ENCODE assay signal across 8 cellular contexts in the genomic region with DNA sequence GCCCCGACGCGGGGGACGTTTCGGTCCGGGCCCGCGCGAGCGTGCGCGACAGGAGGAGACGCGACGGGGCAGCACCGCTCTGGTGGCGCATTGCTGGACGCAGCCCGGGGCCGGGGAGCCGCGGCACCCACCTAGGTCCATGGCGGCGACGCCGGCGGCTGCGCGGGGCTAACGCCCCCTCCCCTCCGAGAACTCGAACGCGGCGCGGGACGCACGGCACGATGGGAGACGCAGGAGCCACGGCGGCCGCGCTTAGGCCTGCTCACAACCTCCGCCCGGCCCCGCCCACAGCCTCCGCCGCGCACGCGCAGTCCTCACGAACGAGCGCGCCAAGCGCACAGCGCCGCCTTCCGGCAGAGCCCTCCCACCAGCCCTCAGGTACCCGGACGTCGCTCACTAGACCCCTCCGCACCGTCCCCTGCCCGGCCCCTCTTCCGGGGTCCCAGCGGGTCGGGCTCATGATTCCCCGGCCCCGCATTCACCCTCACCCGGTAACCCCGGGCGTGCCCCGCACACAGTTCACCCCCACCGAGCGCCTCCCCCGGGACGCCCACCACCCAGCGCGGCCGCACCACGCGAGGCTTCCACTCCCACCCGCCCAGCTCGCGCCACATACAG. TPM values are rescaled to one million over a fixed set of nuclear protein-coding genes. Genes with fewer than 3 reads are reported as not detected.
A peak's percentile ranks its signal among the peaks of the same experiment; 100 is the strongest.
DNase-seq lines count a peak whose midpoint lies in the region; ATAC-seq and TF ChIP-seq lines count a peak whose summit lies in the region.

A gene (minus strand): TSS at position 263 of the 618 bp plus-strand sequence. CDS start 122 bp downstream, at position 141.

- in situ Hi-C loops in HAP-1 (cut with MboI; ENCODE audit: low sequenced_read_pairs), result no loop called here

- H3K4me3 ChIP-seq in GM08714 (ENCODE audit: low read length) (peak within 1 kb of the TSS; percentile 66), HAP-1 (peak within 1 kb of the TSS; percentile 77), MG63 (peak within 1 kb of the TSS; percentile 70), SK-N-MC (peak within 1 kb of the TSS; percentile 86)

- H3K4me1 ChIP-seq in HAP-1, result peaks cover 12% of the 10 kb centered on the region

- peak within 1 kb of the TSS; percentile 98 for H3K4me3 Mint-ChIP-seq in activated naive CD4-positive, alpha-beta T cell treated with anti-CD3 and anti-CD28 coated beads, Interleukin-2, amount 50 U/mL, for 24 hours

- peak; percentile 97 for ATAC-seq in omental fat pad (ENCODE audit: low FRiP score)

- peak within 1 kb of the TSS; percentile 82 for H3K27ac ChIP-seq in SK-N-MC
- peak within 1 kb of the TSS; percentile 54 for H3K27ac ChIP-seq in temporal lobe (ENCODE audit: low read depth, low read length)

- no peaks in the 10 kb centered on the region for H3K9me3 Mint-ChIP-seq in activated naive CD4-positive, alpha-beta T cell treated with anti-CD3 and anti-CD28 coated beads, Interleukin-2, amount 50 U/mL, for 24 hours

- peak within 1 kb of the TSS; percentile 97 for H3K9ac ChIP-seq in SK-N-MC (ENCODE audit: insufficient read length)

- H3K36me3 ChIP-seq in HAP-1 (replicated peaks) (peaks cover 24% of the 10 kb centered on the region), MG63 (peaks cover 7% of the 10 kb centered on the region), SK-N-MC (ENCODE audit: insufficient read depth, low read length) (peaks cover 21% of the 10 kb centered on the region; the same call in 1 of the 2 replicates)

- peaks cover 39% of the 10 kb centered on the region for H3K4me1 Mint-ChIP-seq in activated naive CD4-positive, alpha-beta T cell treated with anti-CD3 and anti-CD28 coated beads, Interleukin-2, amount 50 U/mL, for 24 hours

- H3K9me3 ChIP-seq in HAP-1 (no peaks in the 10 kb centered on the region), MG63 (no peaks in the 10 kb centered on the region), SK-N-MC (ENCODE audit: low read depth, low read length) (no peaks in the 10 kb centered on the region)

- H3K27me3 ChIP-seq in HAP-1 (ENCODE audit: low read depth) (no peaks in the 10 kb centered on the region), MG63 (no peaks in the 10 kb centered on the region)

- TF ChIP-seq CTCF in omental fat pad (IDR thresholded peaks at IDR 0.05), result peak in 2 of 3 donors; percentile 62 to 78

- peak; percentile 84 to 97 for DNase-seq in HAP-1 (ENCODE audit: low spot score in 2 of 2)
- peak; percentile 79 for DNase-seq in MG63
- DNase-seq in SK-N-MC (ENCODE audit: low read depth, low spot score), result peak; percentile 50
- DNase-seq in glomerular visceral epithelial cell (ENCODE audit: extremely low spot score), result peak; percentile 91
- peak; percentile 88 for DNase-seq in omental fat pad (ENCODE audit: low spot score)

- no peaks in the 10 kb centered on the region for H3K27me3 Mint-ChIP-seq in activated naive CD4-positive, alpha-beta T cell treated with anti-CD3 and anti-CD28 coated beads, Interleukin-2, amount 50 U/mL, for 24 hours

- peak within 1 kb of the TSS; percentile 98 for H3K27ac Mint-ChIP-seq in activated naive CD4-positive, alpha-beta T cell treated with anti-CD3 and anti-CD28 coated beads, Interleukin-2, amount 50 U/mL, for 24 hours

- H3K36me3 Mint-ChIP-seq in activated naive CD4-positive, alpha-beta T cell treated with anti-CD3 and anti-CD28 coated beads, Interleukin-2, amount 50 U/mL, for 24 hours, result peaks cover 12% of the 10 kb centered on the region

RNA-seq across cellular contexts. Expression of the gene that starts here (rescaled TPM):
- 14.1 and 21.3 TPM in 2 replicates for total RNA-seq in MG63 (2014; rRNA removed; shearing (Covaris generic); ENCODE audit: low replicate concordance)
- total RNA-seq in omental fat pad (10 to 100 TPM; 13.2 to 29.2 (median 18.7) TPM), temporal lobe (9.1 TPM)

Comparison
In these comparisons a context has a peak if more than half of its experiments do, and no peak if none do; other contexts are left out.
1. Peak in every context shown above with its lines: DNase-seq, ATAC-seq, H3K4me3 ChIP-seq and H3K27ac ChIP-seq.